24 cellular contexts compared by ENCODE assay signal in genomic region chr2:202490479-202490878, GRCh38.
DNase-seq lines count a peak whose midpoint lies in the region; ATAC-seq and TF ChIP-seq lines count a peak whose summit lies in the region.
"Had no signal": no experiment of that assay in that cellular context is flagged by ENCODE, and none has a peak within 500 bp of the region (broad histone marks: within the 10 kb centered on the region; RNA-seq: fewer than 3 reads in every experiment).

No MANE protein-coding gene starts in this region.

- H3K36me3 ChIP-seq in right atrium auricular region (no peaks in the 10 kb centered on the region), mesodermal cell (ENCODE audit: control insufficient read depth, insufficient read depth, low read length) (peaks cover 32% of the 10 kb centered on the region), smooth muscle cell (ENCODE audit: low read depth) (no peaks in the 10 kb centered on the region)

- intact Hi-C loops in Right ventricle myocardium superior (cut with DNase I), result loop anchor here (10.0 kb wide), 1 partner anchor 116 kb away; the partner anchor contains the start of gene BMPR2

- H3K4me3 ChIP-seq in right atrium auricular region (no peak overlapping the region), mesodermal cell (ENCODE audit: extremely low read depth, insufficient read depth, low read length, poor library complexity, severe bottlenecking) (no peak overlapping the region), smooth muscle cell (no peak overlapping the region)
- H3K4me3 ChIP-seq: A549; BLaER1 treated with 17β-estradiol and CSF1 and Interleukin-3, amounts not matched to agents 10 nM and 100 nM; GM12878 had no signal

- H2AFZ ChIP-seq in smooth muscle cell (ENCODE audit: low read depth), result no peak overlapping the region

- peaks cover 2% of the 10 kb centered on the region for H3K36me3 Mint-ChIP-seq in chondrocyte (ENCODE audit: low read depth)
- H3K36me3 Mint-ChIP-seq in immature natural killer cell, result peaks cover 0 to 8% (median 8%) of the 10 kb centered on the region in 3 donors

- no peaks in the 10 kb centered on the region for H3K27me3 Mint-ChIP-seq in chondrocyte (ENCODE audit: low read depth)
- H3K27me3 Mint-ChIP-seq in immature natural killer cell (ENCODE audit: low read depth in 3 of 3), result no peaks in the 10 kb centered on the region
- H3K27me3 Mint-ChIP-seq: B cell; CD4-positive, CD25-positive, alpha-beta regulatory T cell; CD8-positive, alpha-beta memory T cell had no signal

- H3K4me3 Mint-ChIP-seq in chondrocyte (ENCODE audit: unreplicated experiment) (peak overlapping the region; percentile 26), immature natural killer cell (no peak overlapping the region)
- H3K4me3 Mint-ChIP-seq: B cell; CD4-positive, CD25-positive, alpha-beta regulatory T cell; CD8-positive, alpha-beta memory T cell; HFFc6 had no signal

- DNase-seq in Right ventricle myocardium superior (no peak), right atrium auricular region (ENCODE audit: low spot score) (no peak), chondrocyte (ENCODE audit: low spot score) (no peak), smooth muscle cell (lab: John Stamatoyannopoulos, UW; ENCODE audit: unreplicated experiment) (no peak), AG08396 (ENCODE audit: low spot score) (no peak), SKM-1 treated with dmso at 0.1 percent for 144 hours (lab: John Stamatoyannopoulos, UW; ENCODE audit: unreplicated experiment) (no peak), immature natural killer cell (no peak)
- DNase-seq: CD4-positive, CD25-positive, alpha-beta regulatory T cell; CD8-positive, alpha-beta memory T cell; COR-L47; DMS 273 treated with DMSO at 0.1 percent for 48 hours; DMS53; DND-41; EL; GOT3; H7; HFFc6 had no signal

- no peak overlapping the region for H3K4me2 ChIP-seq in smooth muscle cell
- H3K4me2 ChIP-seq: A549; BLaER1 treated with 17β-estradiol and CSF1 and Interleukin-3, amounts not matched to agents 10 nM and 100 nM had no signal

- H3K9me3 ChIP-seq in right atrium auricular region, result no peaks in the 10 kb centered on the region
- no peaks in the 10 kb centered on the region for H3K9me3 ChIP-seq in mesodermal cell (ENCODE audit: control insufficient read depth, low read length)
- no peaks in the 10 kb centered on the region for H3K9me3 ChIP-seq in smooth muscle cell (replicated peaks; ENCODE audit: low read depth)
- H3K9me3 ChIP-seq: A549; BLaER1 treated with 17β-estradiol and CSF1 and Interleukin-3, amounts not matched to agents 10 nM and 100 nM had no signal

- H3K9ac ChIP-seq in smooth muscle cell (ENCODE audit: low read depth), result no peak overlapping the region
- H3K9ac ChIP-seq: BLaER1 treated with 17β-estradiol and CSF1 and Interleukin-3, amounts not matched to agents 10 nM and 100 nM had no signal

- H3K27ac ChIP-seq in right atrium auricular region, result no peak overlapping the region
- H3K27ac ChIP-seq in mesodermal cell (ENCODE audit: low read depth, low read length, severe bottlenecking), result peak overlapping the region; percentile 41
- peak overlapping the region; percentile 9 for H3K27ac ChIP-seq in smooth muscle cell (ENCODE audit: low read depth)
- H3K27ac ChIP-seq: 22Rv1; A549; BLaER1 treated with 17β-estradiol and CSF1 and Interleukin-3, amounts not matched to agents 10 nM and 100 nM had no signal

- H3K4me1 Mint-ChIP-seq in chondrocyte (ENCODE audit: low read depth) (peaks cover 44% of the 10 kb centered on the region), immature natural killer cell (no peaks in the 10 kb centered on the region)
- H3K4me1 Mint-ChIP-seq: B cell; CD8-positive, alpha-beta memory T cell had no signal

- no peaks in the 10 kb centered on the region for H3F3A ChIP-seq in smooth muscle cell (ENCODE audit: low read depth)

- TF ChIP-seq CTCF in right atrium auricular region (IDR thresholded peaks at IDR 0.05) (no peak), chondrocyte (IDR thresholded peaks at IDR 0.05) (no peak), smooth muscle cell (IDR thresholded peaks at IDR 0.05; ENCODE audit: borderline replicate concordance, insufficient read depth, poor library complexity, severe bottlenecking) (no peak)

- H3K27ac Mint-ChIP-seq in chondrocyte (ENCODE audit: unreplicated experiment), result peak overlapping the region; percentile 74
- no peak overlapping the region for H3K27ac Mint-ChIP-seq in immature natural killer cell
- H3K27ac Mint-ChIP-seq: B cell, HFFc6 had no signal

- H3K27me3 ChIP-seq in right atrium auricular region (no peaks in the 10 kb centered on the region), smooth muscle cell (ENCODE audit: low read depth) (no peaks in the 10 kb centered on the region)
- H3K27me3 ChIP-seq: BLaER1 treated with 17β-estradiol and CSF1 and Interleukin-3, amounts not matched to agents 10 nM and 100 nM had no signal

- H3K4me1 ChIP-seq in right atrium auricular region (peaks cover 0 to 16% of the 10 kb centered on the region in 2 donors), mesodermal cell (ENCODE audit: control insufficient read depth, insufficient read depth, low read length, poor library complexity, severe bottlenecking) (peaks cover 22% of the 10 kb centered on the region), smooth muscle cell (ENCODE audit: low read depth) (peaks cover 14% of the 10 kb centered on the region)

- peaks cover 70% of the 10 kb centered on the region for H4K20me1 ChIP-seq in smooth muscle cell (ENCODE audit: low read depth)

- H3K9me3 Mint-ChIP-seq in chondrocyte (ENCODE audit: low read depth), result no peaks in the 10 kb centered on the region
- H3K9me3 Mint-ChIP-seq in immature natural killer cell, result no peaks in the 10 kb centered on the region
- H3K9me3 Mint-ChIP-seq: CD4-positive, CD25-positive, alpha-beta regulatory T cell; CD8-positive, alpha-beta memory T cell; HFFc6 had no signal

- H3K79me2 ChIP-seq in smooth muscle cell (ENCODE audit: low read depth), result peaks cover 75% of the 10 kb centered on the region

- ATAC-seq in Right ventricle myocardium superior (ENCODE audit: poor library complexity), result peak; percentile 62
- ATAC-seq: A549, GM12878, HCT116 had no signal

Comparison
In these comparisons a context has a peak if more than half of its experiments do, and no peak if none do; other contexts are left out.
1. H3K27ac ChIP-seq: peak in mesodermal cell (single experiment) and smooth muscle cell (single experiment); none in right atrium auricular region (0 of 2).